In the genomic region with DNA sequence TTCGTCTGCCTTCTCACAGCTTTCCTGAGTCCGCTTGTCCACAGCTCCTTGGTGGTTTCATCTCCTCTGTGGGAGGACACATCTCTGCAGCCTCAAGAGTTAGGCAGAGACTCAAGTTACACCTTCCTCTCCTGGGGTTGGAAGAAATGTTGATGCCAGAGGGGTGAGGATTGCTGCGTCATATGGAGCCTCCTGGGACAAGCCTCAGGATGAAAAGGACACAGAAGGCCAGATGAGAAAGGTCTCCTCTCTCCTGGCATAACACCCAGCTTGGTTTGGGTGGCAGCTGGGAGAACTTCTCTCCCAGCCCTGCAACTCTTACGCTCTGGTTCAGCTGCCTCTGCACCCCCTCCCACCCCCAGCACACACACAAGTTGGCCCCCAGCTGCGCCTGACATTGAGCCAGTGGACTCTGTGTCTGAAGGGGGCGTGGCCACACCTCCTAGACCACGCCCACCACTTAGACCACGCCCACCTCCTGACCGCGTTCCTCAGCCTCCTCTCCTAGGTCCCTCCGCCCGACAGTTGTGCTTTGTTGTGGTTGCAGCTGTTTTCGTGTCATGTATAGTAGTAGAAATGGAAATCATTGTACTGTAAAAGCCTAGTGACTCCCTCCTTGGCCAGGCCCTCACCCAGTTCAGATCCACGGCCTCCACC, we compare ENCODE assay signal across 8 cellular contexts. TPM values are rescaled to one million over a fixed set of nuclear protein-coding genes. Genes with fewer than 3 reads are reported as not detected.
DNase-seq lines count a peak whose midpoint lies in the region; ATAC-seq, FAIRE-seq and TF ChIP-seq lines count a peak whose summit lies in the region.

No MANE protein-coding gene starts in this region.

- ATAC-seq in memory B cell (ENCODE audit: low read depth) (peak; percentile 63), GM21825 (IDR thresholded peaks at IDR 0.05; ENCODE audit: unreplicated experiment) (no peak)
- ATAC-seq in stimulated activated naive CD8-positive, alpha-beta T cell treated with anti-CD3 and anti-CD28 coated beads, Interleukin-15, Interleukin-2, amounts not matched to agents 100 U/mL and 50 U/mL, for 24 hours = peak; percentile 92

- H3K9me3 ChIP-seq in OCI-LY1 (ENCODE audit: low read length) (no peaks in the 10 kb centered on the region), tibial nerve (no peaks in the 10 kb centered on the region)

- H4K20me1 ChIP-seq in OCI-LY1 (ENCODE audit: insufficient read depth, low read length) = no peaks in the 10 kb centered on the region

- no peaks in the 10 kb centered on the region for H3F3A ChIP-seq in OCI-LY1 (ENCODE audit: insufficient read depth, low read length)

- H3K4me1 Mint-ChIP-seq in activated T-cell treated with anti-CD3 and anti-CD28 coated beads, Interleukin-2, amount 50 U/mL, for 24 hours (ENCODE audit: low read depth) = peaks cover 21% of the 10 kb centered on the region
- peaks cover 4% of the 10 kb centered on the region for H3K4me1 Mint-ChIP-seq in memory B cell

- H3K4me2 ChIP-seq in OCI-LY1 (ENCODE audit: low read length) = peak overlapping the region; percentile 49; the same call in 1 of the 2 replicates

- WGBS in tibial nerve, 2 donors = 40 to 45% methylated on average over 14 of the region's 14 CpGs

- H3K4me3 ChIP-seq in GM06990 (replicated peaks; ENCODE audit: low read depth, low read length) = no peak overlapping the region
- H3K4me3 ChIP-seq in OCI-LY1 (ENCODE audit: low read depth, low read length, poor library complexity, severe bottlenecking) = no peak overlapping the region
- H3K4me3 ChIP-seq in tibial nerve = no peak overlapping the region

- H3K4me1 ChIP-seq in OCI-LY1 (ENCODE audit: insufficient read depth, low read length, severe bottlenecking) (peaks cover 6% of the 10 kb centered on the region), tibial nerve (peaks cover 0 to 13% (median 4%) of the 10 kb centered on the region in 4 donors)

- H3K27ac Mint-ChIP-seq in activated T-cell treated with anti-CD3 and anti-CD28 coated beads, Interleukin-2, amount 50 U/mL, for 24 hours = peak overlapping the region; percentile 20
- H3K27ac Mint-ChIP-seq in memory B cell = no peak overlapping the region

- H3K9me2 ChIP-seq in OCI-LY1 (ENCODE audit: low read depth, low read length) = no peaks in the 10 kb centered on the region

- no peak for FAIRE-seq in RCC 7860 (lab: Jason Lieb, UNC)

- no peak for TF ChIP-seq CTCF in GM06990 (IDR thresholded peaks at IDR 0.05; ENCODE audit: insufficient read depth, low read length, poor library complexity, severe bottlenecking)
- no peak for TF ChIP-seq CTCF in OCI-LY1 (IDR thresholded peaks at IDR 0.05; ENCODE audit: low read length)
- TF ChIP-seq CTCF in tibial nerve (IDR thresholded peaks at IDR 0.05) = no peak

- H3K79me2 ChIP-seq in OCI-LY1 (ENCODE audit: insufficient read depth, low read length) = no peaks in the 10 kb centered on the region

- H3K36me3 ChIP-seq in GM06990 (ENCODE audit: control insufficient read depth, insufficient read depth, low read length) = no peaks in the 10 kb centered on the region
- H3K36me3 ChIP-seq in OCI-LY1 (ENCODE audit: insufficient read depth, low read length) = no peaks in the 10 kb centered on the region
- no peaks in the 10 kb centered on the region for H3K36me3 ChIP-seq in tibial nerve

- no peak overlapping the region for H2AFZ ChIP-seq in OCI-LY1 (ENCODE audit: low read length)

- H3K36me3 Mint-ChIP-seq in activated T-cell treated with anti-CD3 and anti-CD28 coated beads, Interleukin-2, amount 50 U/mL, for 24 hours (ENCODE audit: low read depth) = no peaks in the 10 kb centered on the region
- H3K36me3 Mint-ChIP-seq in memory B cell = no peaks in the 10 kb centered on the region

- H3K27ac ChIP-seq in OCI-LY1 (ENCODE audit: low read depth, low read length, poor library complexity, severe bottlenecking) (no peak overlapping the region), tibial nerve (no peak overlapping the region)

- H3K9me3 Mint-ChIP-seq in activated T-cell treated with anti-CD3 and anti-CD28 coated beads, Interleukin-2, amount 50 U/mL, for 24 hours = no peaks in the 10 kb centered on the region
- no peaks in the 10 kb centered on the region for H3K9me3 Mint-ChIP-seq in memory B cell

- TF ChIP-seq POLR2A in tibial nerve (IDR thresholded peaks at IDR 0.05) = no peak

- no peak overlapping the region for H3K9ac ChIP-seq in OCI-LY1 (ENCODE audit: low read length)

- DNase-seq in GM06990 (ENCODE audit: extremely low read depth, insufficient read length) = peak; percentile 42
- DNase-seq in activated T-cell treated with anti-CD3 and anti-CD28 coated beads, Interleukin-2, amount 50 U/mL, for 24 hours = peak; percentile 86
- peak in 1 of 2 donors; percentile 31 for DNase-seq in memory B cell (ENCODE audit: low spot score in 2 of 2)
- peak; percentile 82 for DNase-seq in stimulated activated naive CD8-positive, alpha-beta T cell treated with anti-CD3 and anti-CD28 coated beads, Interleukin-15, Interleukin-2, amounts not matched to agents 100 U/mL and 50 U/mL, for 24 hours
- no peak for DNase-seq in RCC 7860 (ENCODE audit: low spot score)
- DNase-seq in tibial nerve (ENCODE audit: low spot score in 2 of 2) = no peak

- H3K27me3 Mint-ChIP-seq in activated T-cell treated with anti-CD3 and anti-CD28 coated beads, Interleukin-2, amount 50 U/mL, for 24 hours = peaks cover under 1% of the 10 kb centered on the region
- H3K27me3 Mint-ChIP-seq in memory B cell = peaks cover 17% of the 10 kb centered on the region

- no peaks in the 10 kb centered on the region; the same call in none of the 2 replicates for H3K27me3 ChIP-seq in GM06990 (replicated peaks; ENCODE audit: control insufficient read depth, insufficient read depth, low read length)
- H3K27me3 ChIP-seq in OCI-LY1 (ENCODE audit: insufficient read depth, low read length) = peaks cover 14% of the 10 kb centered on the region
- H3K27me3 ChIP-seq in tibial nerve = peaks cover 0 to 8% of the 10 kb centered on the region in 2 donors

- TF ChIP-seq EP300 in tibial nerve (IDR thresholded peaks at IDR 0.05) = no peak

- H3K4me3 Mint-ChIP-seq in activated T-cell treated with anti-CD3 and anti-CD28 coated beads, Interleukin-2, amount 50 U/mL, for 24 hours = no peak overlapping the region
- no peak overlapping the region for H3K4me3 Mint-ChIP-seq in memory B cell

RNA-seq across cellular contexts. Expression of a gene that starts 11.7 kb away (rescaled TPM):
- total RNA-seq in tibial nerve = 1 to 10 TPM in 1 of 4 donors, under 1 TPM in 3; 0.20 to 1.5 (median 0.40) TPM

Comparison
In these comparisons a context has a peak if more than half of its experiments do, and no peak if none do; other contexts are left out.
1. DNase-seq: peak in GM06990 (single experiment), activated T-cell treated with anti-CD3 and anti-CD28 coated beads, Interleukin-2, amount 50 U/mL, for 24 hours (single experiment) and stimulated activated naive CD8-positive, alpha-beta T cell treated with anti-CD3 and anti-CD28 coated beads, Interleukin-15, Interleukin-2, amounts not matched to agents 100 U/mL and 50 U/mL, for 24 hours (single experiment); none in RCC 7860 (single experiment) and tibial nerve (0 of 2).